14 cellular contexts compared by ENCODE assay signal in the genomic region with DNA sequence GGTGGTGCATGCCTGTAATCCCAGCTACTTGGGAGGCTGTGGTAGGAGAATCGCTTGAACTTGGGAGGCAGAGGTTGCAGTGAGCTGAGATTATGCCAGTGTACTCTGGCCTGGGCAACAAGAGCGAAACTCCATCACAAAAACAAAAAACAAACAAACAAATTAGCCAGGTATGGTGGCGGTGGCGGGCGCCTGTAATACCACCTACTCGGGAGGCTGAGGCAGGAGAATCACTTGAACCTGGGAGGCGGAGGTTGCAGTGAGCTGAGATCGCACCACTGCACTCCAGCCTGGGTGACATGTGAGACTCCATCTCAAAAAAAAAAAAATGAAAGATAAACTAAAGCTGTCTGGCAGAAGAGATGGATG. TPM values are rescaled to one million over a fixed set of nuclear protein-coding genes. Genes with fewer than 3 reads are reported as not detected.
"Had no signal": no experiment of that assay in that cellular context is flagged by ENCODE, and none has a peak within 500 bp of the region (broad histone marks: within the 10 kb centered on the region; RNA-seq: fewer than 3 reads in every experiment).

No MANE protein-coding gene starts in this region.

RNA-seq across cellular contexts. Expression of a gene that starts 2.0 kb away (rescaled TPM):
- total RNA-seq: esophagus muscularis mucosa had no signal

RNA-seq across cellular contexts. Expression of a gene that starts 20.3 kb away (rescaled TPM):
- polyA plus RNA-seq: immature natural killer cell had no signal

RNA-seq across cellular contexts. Expression of a gene that starts 22.3 kb away (rescaled TPM):
- total RNA-seq: dermis blood vessel endothelial cell, sigmoid colon had no signal
- polyA plus RNA-seq: immature natural killer cell had no signal

RNA-seq across cellular contexts. Expression of a gene that starts 34.0 kb away (rescaled TPM):
- total RNA-seq: bronchial epithelial cell, dermis blood vessel endothelial cell, foreskin keratinocyte, left colon, liver, mammary epithelial cell, mesothelial cell of epicardium, occipital lobe, sigmoid colon, temporal lobe, urinary bladder had no signal
- polyA plus RNA-seq: foreskin keratinocyte, immature natural killer cell, liver, mammary epithelial cell, psoas muscle, urinary bladder had no signal
